16 cellular contexts compared by ENCODE assay signal in the genomic region with DNA sequence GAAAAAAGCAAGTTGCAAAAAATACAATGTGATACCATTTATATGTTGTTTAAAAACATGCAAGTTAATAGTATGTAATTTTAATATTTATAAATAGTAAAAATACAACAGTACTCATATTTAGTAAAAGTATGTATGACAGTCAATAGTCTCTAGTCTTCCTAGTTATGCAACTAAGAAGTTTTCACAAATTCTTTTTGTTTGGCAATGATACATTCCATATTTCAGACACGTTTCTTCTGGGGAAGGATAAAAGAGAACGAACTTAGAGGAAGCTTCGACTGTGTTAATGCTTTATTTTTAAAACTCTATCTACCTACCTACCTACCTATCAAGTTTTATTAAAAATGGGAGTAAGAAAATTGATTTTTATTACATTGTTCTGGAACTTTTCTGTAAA.
DNase-seq lines count a peak whose midpoint lies in the region; ATAC-seq, FAIRE-seq and TF ChIP-seq lines count a peak whose summit lies in the region.
"Had no signal": no experiment of that assay in that cellular context is flagged by ENCODE, and none has a peak within 500 bp of the region (broad histone marks: within the 10 kb centered on the region; RNA-seq: fewer than 3 reads in every experiment).

No MANE protein-coding gene starts in this region.

- peak; percentile 19 for FAIRE-seq in kidney (lab: Jason Lieb, UNC)
- FAIRE-seq: GM12878 had no signal

- peak overlapping the region; percentile 23; the same call in 1 of the 2 replicates for H2AFZ ChIP-seq in GM23248

- TF ChIP-seq CTCF in AG10803 (conservative IDR thresholded peaks at IDR 0.05; ENCODE audit: low read length): no peak
- TF ChIP-seq CTCF in cardiac fibroblast (IDR thresholded peaks at IDR 0.05; ENCODE audit: low read depth, low read length): no peak
- TF ChIP-seq CTCF in kidney (IDR thresholded peaks at IDR 0.05; ENCODE audit: borderline replicate concordance, extremely low read depth, insufficient read depth): no peak

- H3K9me3 ChIP-seq in GM23248 (ENCODE audit: low read depth) (no peaks in the 10 kb centered on the region), kidney (ENCODE audit: control insufficient read depth in 1 of 2, low read length in 2 of 2) (no peaks in the 10 kb centered on the region)
- H3K9me3 ChIP-seq: BLaER1, HAP-1 had no signal

- H3K9me2 ChIP-seq in GM23248 (ENCODE audit: insufficient read depth): no peaks in the 10 kb centered on the region

- no peaks in the 10 kb centered on the region for H4K20me1 ChIP-seq in GM23248 (ENCODE audit: insufficient read depth)
- H4K20me1 ChIP-seq: BLaER1 had no signal

- H3K27me3 ChIP-seq in GM23248 (replicated peaks; ENCODE audit: insufficient read depth): no peaks in the 10 kb centered on the region
- H3K27me3 ChIP-seq: BLaER1 had no signal

- H3K4me3 ChIP-seq in AG10803 (ENCODE audit: low read length) (no peak overlapping the region), GM23248 (no peak overlapping the region), cardiac fibroblast (replicated peaks in 1 of 2; ENCODE audit: low read depth in 2 of 2, low read length in 2 of 2) (no peak overlapping the region), kidney (ENCODE audit: low read length in 2 of 2) (no peak overlapping the region)
- H3K4me3 ChIP-seq: BLaER1, GM12878, HAP-1 had no signal

- peaks cover 33% of the 10 kb centered on the region for H3K4me1 ChIP-seq in GM23248 (ENCODE audit: insufficient read depth)
- peaks cover 2 to 18% of the 10 kb centered on the region in 2 donors for H3K4me1 ChIP-seq in kidney (ENCODE audit: control insufficient read depth in 1 of 2, insufficient read depth in 1 of 2, low read depth in 1 of 2, low read length in 2 of 2)
- H3K4me1 ChIP-seq: BLaER1 had no signal

- ATAC-seq in HG03342 (IDR thresholded peaks at IDR 0.05; ENCODE audit: unreplicated experiment): no peak
- ATAC-seq: GM12878 had no signal

- H3F3A ChIP-seq in GM23248 (ENCODE audit: insufficient read depth): peaks cover 20% of the 10 kb centered on the region

- H3K9ac ChIP-seq in GM23248 (peak overlapping the region; percentile 24; the same call in 1 of the 2 replicates), kidney (ENCODE audit: low read length in 2 of 2) (no peak overlapping the region)
- H3K9ac ChIP-seq: BLaER1 had no signal

- peak overlapping the region; percentile 45 for H3K4me2 ChIP-seq in GM23248 (ENCODE audit: unreplicated experiment)
- H3K4me2 ChIP-seq: BLaER1 had no signal

- in situ Hi-C loops in GM23248 (cut with MboI): no loop called here

- WGBS in GM23248 (ENCODE audit: low coverage in 1 of 2, low lambda C conversion rate in 2 of 2, missing lambda C conversion rate in 2 of 2), 2 experiments: 12 to 25% methylated on average over 3 of the region's 3 CpGs

- intact Hi-C loops in kidney (cut with DNase I): no loop called here

- H3K27ac ChIP-seq in GM23248 (peak overlapping the region; percentile 38; the same call in 1 of the 2 replicates), kidney (ENCODE audit: low read depth in 2 of 2, low read length in 2 of 2) (no peak overlapping the region)
- H3K27ac ChIP-seq: BLaER1 had no signal

- DNase-seq in AG10803 (ENCODE audit: low read depth) (peak; percentile 59), GM23248 (peak; percentile 34), cardiac fibroblast (ENCODE audit: low read depth in 2 of 2) (peak; percentile 6 to 11), kidney (no peak), NCI-H345 (lab: John Stamatoyannopoulos, UW) (no peak), amygdala (lab: John Stamatoyannopoulos, UW) (no peak)
- no peak for DNase-seq in activated CD4-positive, alpha-beta T cell treated with anti-CD3 and anti-CD28 coated beads for 4 hours
- DNase-seq: 8988T; CD4-positive, alpha-beta memory T cell; DMS153; DMS79; GF-D8 had no signal

- no peaks in the 10 kb centered on the region for H3K36me3 ChIP-seq in GM23248 (ENCODE audit: low read depth)
- H3K36me3 ChIP-seq in kidney (ENCODE audit: control insufficient read depth in 1 of 2, insufficient read depth in 2 of 2, low read length in 2 of 2): no peaks in the 10 kb centered on the region
- H3K36me3 ChIP-seq: BLaER1, HAP-1 had no signal

- no peaks in the 10 kb centered on the region for H3K79me2 ChIP-seq in GM23248 (ENCODE audit: insufficient read depth)

Comparison
In these comparisons a context has a peak if more than half of its experiments do, and no peak if none do; other contexts are left out.
1. DNase-seq: peak in AG10803 (single experiment), GM23248 (single experiment) and cardiac fibroblast (2 of 2); none in kidney (single experiment), activated CD4-positive, alpha-beta T cell treated with anti-CD3 and anti-CD28 coated beads for 4 hours (0 of 2), NCI-H345 (single experiment) and amygdala (0 of 56).